ENCODE assay signal across 19 cellular contexts in genomic region chr11:134584001-134584561, GRCh38.
DNase-seq lines count a peak whose midpoint lies in the region; TF ChIP-seq lines count a peak whose summit lies in the region.
"Had no signal": no experiment of that assay in that cellular context is flagged by ENCODE, and none has a peak within 500 bp of the region (broad histone marks: within the 10 kb centered on the region; RNA-seq: fewer than 3 reads in every experiment).

No MANE protein-coding gene starts in this region.

- 0 out of 2 replicates have a peak, but pooled peaks cover 4% of the 10 kb centered on the region for H4K20me1 ChIP-seq in OCI-LY3 (ENCODE audit: insufficient read depth, low read length)
- no peaks in the 10 kb centered on the region for H4K20me1 ChIP-seq in neural progenitor cell (ENCODE audit: low read depth)

- no peak overlapping the region for H3K27ac Mint-ChIP-seq in activated CD4-positive, alpha-beta T cell treated with anti-CD3 and anti-CD28 coated beads, Interleukin-2, amount 10 ng/mL, durations not matched to agents 7 days and 5 days
- no peak overlapping the region for H3K27ac Mint-ChIP-seq in activated CD4-positive, alpha-beta T cell treated with anti-CD3 and anti-CD28 coated beads, Interleukin-2, amount 10 ng/mL, durations not matched to agents 24 days and 14 days
- no peak overlapping the region for H3K27ac Mint-ChIP-seq in neural progenitor cell
- H3K27ac Mint-ChIP-seq: activated T-helper 17 cell treated with anti-CD3 and anti-CD28 coated beads, Interleukin-2, amount 50 U/mL, for 72 hours had no signal

- peaks cover 60% of the 10 kb centered on the region for H3K4me1 ChIP-seq in OCI-LY3 (ENCODE audit: low read length)
- peaks cover 0 to 12% of the 10 kb centered on the region in 2 donors for H3K4me1 ChIP-seq in right atrium auricular region
- H3K4me1 ChIP-seq in neural progenitor cell = no peaks in the 10 kb centered on the region
- no peaks in the 10 kb centered on the region for H3K4me1 ChIP-seq in SJCRH30
- H3K4me1 ChIP-seq: HAP-1 had no signal

- H3K27me3 ChIP-seq in OCI-LY3 (ENCODE audit: low read depth, low read length) (peaks cover 40% of the 10 kb centered on the region), right atrium auricular region (no peaks in the 10 kb centered on the region), neural progenitor cell (no peaks in the 10 kb centered on the region), SJCRH30 (peaks cover 19% of the 10 kb centered on the region)
- H3K27me3 ChIP-seq: brain microvascular endothelial cell had no signal

- CTCF ChIA-PET in activated CD4-positive, alpha-beta T cell treated with anti-CD3 and anti-CD28 coated beads, Interleukin-2, amount 10 ng/mL, durations not matched to agents 7 days and 5 days (lab: Charles Lee) = no interaction called here

- H3F3A ChIP-seq in neural progenitor cell (ENCODE audit: low read depth) = no peaks in the 10 kb centered on the region

- H3K79me2 ChIP-seq in OCI-LY3 (ENCODE audit: low read length) (no peaks in the 10 kb centered on the region), neural progenitor cell (ENCODE audit: low read depth) (no peaks in the 10 kb centered on the region)

- H3K27ac ChIP-seq in OCI-LY3 (ENCODE audit: low read length) = no peak overlapping the region
- no peak overlapping the region for H3K27ac ChIP-seq in right atrium auricular region
- H3K27ac ChIP-seq in neural progenitor cell = no peak overlapping the region
- H3K27ac ChIP-seq in SJCRH30 = no peak overlapping the region
- H3K27ac ChIP-seq: brain microvascular endothelial cell, C4-2B had no signal

- H3K4me1 Mint-ChIP-seq in activated CD4-positive, alpha-beta T cell treated with anti-CD3 and anti-CD28 coated beads, Interleukin-2, amount 10 ng/mL, durations not matched to agents 7 days and 5 days = peaks cover 23% of the 10 kb centered on the region
- H3K4me1 Mint-ChIP-seq in activated CD4-positive, alpha-beta T cell treated with anti-CD3 and anti-CD28 coated beads, Interleukin-2, amount 10 ng/mL, durations not matched to agents 24 days and 14 days = peaks cover 15% of the 10 kb centered on the region
- peaks cover 36% of the 10 kb centered on the region for H3K4me1 Mint-ChIP-seq in neural progenitor cell
- H3K4me1 Mint-ChIP-seq: activated T-helper 17 cell treated with anti-CD3 and anti-CD28 coated beads, Interleukin-2, amount 50 U/mL, for 72 hours had no signal

- no peak for TF ChIP-seq CTCF in OCI-LY3 (IDR thresholded peaks at IDR 0.05; ENCODE audit: low read depth, low read length)
- no peak for TF ChIP-seq CTCF in right atrium auricular region (IDR thresholded peaks at IDR 0.05)
- TF ChIP-seq CTCF in neural progenitor cell (IDR thresholded peaks at IDR 0.05) = no peak

- H3K36me3 ChIP-seq in OCI-LY3 (replicated peaks; ENCODE audit: low read depth, low read length) (no peaks in the 10 kb centered on the region), right atrium auricular region (no peaks in the 10 kb centered on the region), neural progenitor cell (no peaks in the 10 kb centered on the region), SJCRH30 (no peaks in the 10 kb centered on the region)
- H3K36me3 ChIP-seq: brain microvascular endothelial cell, HAP-1 had no signal

- peaks cover 6% of the 10 kb centered on the region; the same call in 1 of the 2 replicates for H3K9me3 ChIP-seq in OCI-LY3 (ENCODE audit: insufficient read depth, low read length)
- H3K9me3 ChIP-seq in right atrium auricular region = no peaks in the 10 kb centered on the region
- H3K9me3 ChIP-seq in neural progenitor cell (ENCODE audit: low read depth) = no peaks in the 10 kb centered on the region
- no peaks in the 10 kb centered on the region for H3K9me3 ChIP-seq in SJCRH30 (replicated peaks)
- H3K9me3 ChIP-seq: HAP-1 had no signal

- peaks cover 35% of the 10 kb centered on the region for H3K27me3 Mint-ChIP-seq in activated CD4-positive, alpha-beta T cell treated with anti-CD3 and anti-CD28 coated beads, Interleukin-2, amount 10 ng/mL, durations not matched to agents 7 days and 5 days
- H3K27me3 Mint-ChIP-seq in activated CD4-positive, alpha-beta T cell treated with anti-CD3 and anti-CD28 coated beads, Interleukin-2, amount 10 ng/mL, durations not matched to agents 24 days and 14 days = peaks cover 21% of the 10 kb centered on the region
- H3K27me3 Mint-ChIP-seq in neural progenitor cell (ENCODE audit: insufficient read depth, low read depth) = peaks cover 19% of the 10 kb centered on the region

- peak overlapping the region; percentile 43 for H3K4me3 ChIP-seq in OCI-LY3 (ENCODE audit: low read length)
- H3K4me3 ChIP-seq in right atrium auricular region = no peak overlapping the region
- no peak overlapping the region for H3K4me3 ChIP-seq in neural progenitor cell
- H3K4me3 ChIP-seq in SJCRH30 = no peak overlapping the region
- H3K4me3 ChIP-seq: HAP-1 had no signal

- H3K4me2 ChIP-seq in OCI-LY3 (ENCODE audit: low read length) (peak overlapping the region; percentile 67), neural progenitor cell (no peak overlapping the region)

- H2AFZ ChIP-seq in OCI-LY3 (ENCODE audit: low read depth, low read length) (no peak overlapping the region), neural progenitor cell (replicated peaks) (no peak overlapping the region)

- DNase-seq in activated CD4-positive, alpha-beta T cell treated with anti-CD3 and anti-CD28 coated beads, Interleukin-2, amount 10 ng/mL, durations not matched to agents 7 days and 5 days = peak; percentile 5
- no peak for DNase-seq in activated CD4-positive, alpha-beta T cell treated with anti-CD3 and anti-CD28 coated beads, Interleukin-2, amount 10 ng/mL, durations not matched to agents 24 days and 14 days
- peak; percentile 46 for DNase-seq in right atrium auricular region (ENCODE audit: low spot score)
- peak; percentile 63 for DNase-seq in retina
- no peak for DNase-seq in activated naive CD4-positive, alpha-beta T cell treated with anti-CD3 and anti-CD28 coated beads, Interleukin-2, amount 50 U/mL, for 16 hours
- no peak for DNase-seq in neural progenitor cell (ENCODE audit: low spot score)
- DNase-seq in SJCRH30 = no peak
- DNase-seq: activated CD4-positive, alpha-beta T cell treated with anti-CD3 and anti-CD28 coated beads for 1 hour; brain microvascular endothelial cell; cortex of kidney; EL; NCI-H1694 treated with DMSO at 0.1 percent for 48 hours; NCI-H69; SW 1271 had no signal

- POLR2A ChIA-PET in activated CD4-positive, alpha-beta T cell treated with anti-CD3 and anti-CD28 coated beads, Interleukin-2, amount 10 ng/mL, durations not matched to agents 7 days and 5 days (lab: Charles Lee) = no interaction called here

- H3K9me3 Mint-ChIP-seq in activated CD4-positive, alpha-beta T cell treated with anti-CD3 and anti-CD28 coated beads, Interleukin-2, amount 10 ng/mL, durations not matched to agents 7 days and 5 days = no peaks in the 10 kb centered on the region
- H3K9me3 Mint-ChIP-seq in activated CD4-positive, alpha-beta T cell treated with anti-CD3 and anti-CD28 coated beads, Interleukin-2, amount 10 ng/mL, durations not matched to agents 24 days and 14 days = no peaks in the 10 kb centered on the region
- peaks cover under 1% of the 10 kb centered on the region for H3K9me3 Mint-ChIP-seq in neural progenitor cell
- H3K9me3 Mint-ChIP-seq: activated T-helper 17 cell treated with anti-CD3 and anti-CD28 coated beads, Interleukin-2, amount 50 U/mL, for 72 hours had no signal

- intact Hi-C loops in activated CD4-positive, alpha-beta T cell treated with anti-CD3 and anti-CD28 coated beads, Interleukin-2, amount 10 ng/mL, durations not matched to agents 24 days and 14 days (cut with micrococcal nuclease) = no loop called here

- H3K9ac ChIP-seq in OCI-LY3 (ENCODE audit: low read length) (no peak overlapping the region), neural progenitor cell (no peak overlapping the region)

- no peak overlapping the region for H3K4me3 Mint-ChIP-seq in activated CD4-positive, alpha-beta T cell treated with anti-CD3 and anti-CD28 coated beads, Interleukin-2, amount 10 ng/mL, durations not matched to agents 7 days and 5 days
- no peak overlapping the region for H3K4me3 Mint-ChIP-seq in activated CD4-positive, alpha-beta T cell treated with anti-CD3 and anti-CD28 coated beads, Interleukin-2, amount 10 ng/mL, durations not matched to agents 24 days and 14 days
- H3K4me3 Mint-ChIP-seq in neural progenitor cell = no peak overlapping the region
- H3K4me3 Mint-ChIP-seq: activated T-helper 17 cell treated with anti-CD3 and anti-CD28 coated beads, Interleukin-2, amount 50 U/mL, for 72 hours had no signal

- H3K36me3 Mint-ChIP-seq in activated CD4-positive, alpha-beta T cell treated with anti-CD3 and anti-CD28 coated beads, Interleukin-2, amount 10 ng/mL, durations not matched to agents 7 days and 5 days (ENCODE audit: low read depth) = no peaks in the 10 kb centered on the region
- no peaks in the 10 kb centered on the region for H3K36me3 Mint-ChIP-seq in activated CD4-positive, alpha-beta T cell treated with anti-CD3 and anti-CD28 coated beads, Interleukin-2, amount 10 ng/mL, durations not matched to agents 24 days and 14 days (ENCODE audit: low read depth)
- H3K36me3 Mint-ChIP-seq in neural progenitor cell = no peaks in the 10 kb centered on the region
- H3K36me3 Mint-ChIP-seq: naive thymus-derived CD4-positive, alpha-beta T cell had no signal

Comparison
In these comparisons a context has a peak if more than half of its experiments do, and no peak if none do; other contexts are left out.
1. DNase-seq: peak in activated CD4-positive, alpha-beta T cell treated with anti-CD3 and anti-CD28 coated beads, Interleukin-2, amount 10 ng/mL, durations not matched to agents 7 days and 5 days (single experiment), right atrium auricular region (single experiment) and retina (single experiment); none in activated CD4-positive, alpha-beta T cell treated with anti-CD3 and anti-CD28 coated beads, Interleukin-2, amount 10 ng/mL, durations not matched to agents 24 days and 14 days (single experiment), activated naive CD4-positive, alpha-beta T cell treated with anti-CD3 and anti-CD28 coated beads, Interleukin-2, amount 50 U/mL, for 16 hours (single experiment), neural progenitor cell (single experiment) and SJCRH30 (0 of 2).